1 cellular context compared by ENCODE assay signal in the genomic region with DNA sequence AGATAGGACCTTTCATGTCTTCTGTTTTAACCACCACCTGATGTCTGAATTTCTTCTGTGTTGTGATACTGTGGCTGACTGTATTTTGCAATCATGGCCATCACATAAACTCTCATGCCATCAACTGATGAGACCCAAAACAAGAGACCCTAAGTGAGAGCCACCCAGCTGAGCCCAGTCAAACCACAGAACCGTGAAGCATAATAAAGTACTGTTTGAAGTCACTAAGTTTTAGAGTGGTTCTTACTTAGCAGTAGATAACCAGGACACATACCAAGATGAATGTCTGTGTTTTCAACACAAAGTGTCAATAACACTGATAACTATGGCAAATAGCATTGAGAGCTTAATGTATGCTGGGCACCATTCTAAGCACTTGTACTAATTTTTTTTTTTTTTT. TPM values are rescaled to one million over a fixed set of nuclear protein-coding genes. Genes with fewer than 3 reads are reported as not detected.
"Had no signal": no experiment of that assay in that cellular context is flagged by ENCODE, and none has a peak within 500 bp of the region (broad histone marks: within the 10 kb centered on the region; RNA-seq: fewer than 3 reads in every experiment).

No MANE protein-coding gene starts in this region.

RNA-seq across cellular contexts. Expression of a gene that starts 35.5 kb away (rescaled TPM):
- polyA plus RNA-seq: SK-N-SH had no signal
